Comparison of ENCODE assay signal across 15 cellular contexts in genomic region chr7:25750738-25751529, GRCh38.
DNase-seq lines count a peak whose midpoint lies in the region; ATAC-seq, FAIRE-seq and TF ChIP-seq lines count a peak whose summit lies in the region.
"Had no signal": no experiment of that assay in that cellular context is flagged by ENCODE, and none has a peak within 500 bp of the region (broad histone marks: within the 10 kb centered on the region; RNA-seq: fewer than 3 reads in every experiment).

No MANE protein-coding gene starts in this region.

- TF ChIP-seq CTCF in kidney (IDR thresholded peaks at IDR 0.05; ENCODE audit: borderline replicate concordance, extremely low read depth, insufficient read depth): no peak
- no peak for TF ChIP-seq CTCF in gastrocnemius medialis (IDR thresholded peaks at IDR 0.05 in 4 of 5, conservative IDR thresholded peaks at IDR 0.05 in 1 of 5)

- H3K27ac ChIP-seq in kidney (ENCODE audit: low read depth in 2 of 2, low read length in 2 of 2) (peak overlapping the region; percentile 3 to 23), gastrocnemius medialis (peak overlapping the region; percentile 20 to 94 (median 76))

- no peaks in the 10 kb centered on the region for H3K36me3 ChIP-seq in kidney (ENCODE audit: control insufficient read depth in 1 of 2, insufficient read depth in 2 of 2, low read length in 2 of 2)
- H3K36me3 ChIP-seq in gastrocnemius medialis: no peaks in the 10 kb centered on the region

- H3K9ac ChIP-seq in kidney (ENCODE audit: low read length in 2 of 2): no peak overlapping the region

- no peaks in the 10 kb centered on the region for H3K4me1 Mint-ChIP-seq in stimulated activated effector memory CD8-positive, alpha-beta T cell treated with anti-CD3 and anti-CD28 coated beads, Interleukin-12 subunit alpha, Interleukin-12 subunit beta, amount 100 ng/mL, for 72 hours
- H3K4me1 Mint-ChIP-seq: activated naive CD8-positive, alpha-beta T cell treated with anti-CD3 and anti-CD28 coated beads, Interleukin-2, amount 10 ng/mL, durations not matched to agents 7 days and 5 days had no signal

- no peaks in the 10 kb centered on the region for H3K36me3 Mint-ChIP-seq in stimulated activated effector memory CD8-positive, alpha-beta T cell treated with anti-CD3 and anti-CD28 coated beads, Interleukin-12 subunit alpha, Interleukin-12 subunit beta, amount 100 ng/mL, for 72 hours
- H3K36me3 Mint-ChIP-seq: activated naive CD8-positive, alpha-beta T cell treated with anti-CD3 and anti-CD28 coated beads, Interleukin-2, amount 10 ng/mL, durations not matched to agents 7 days and 5 days; natural killer cell treated with Interleukin-12 subunit alpha and Interleukin-12 subunit beta and Interleukin-15 and Interleukin-18, amount 100 ng/mL, for 72 hours had no signal

- H3K4me3 ChIP-seq in kidney (ENCODE audit: low read length in 2 of 2) (no peak overlapping the region), gastrocnemius medialis (peak overlapping the region in 1 of 4 donors; percentile 11)

- no peaks in the 10 kb centered on the region for H3K27me3 ChIP-seq in gastrocnemius medialis

- H3K4me3 Mint-ChIP-seq in stimulated activated effector memory CD8-positive, alpha-beta T cell treated with anti-CD3 and anti-CD28 coated beads, Interleukin-12 subunit alpha, Interleukin-12 subunit beta, amount 100 ng/mL, for 72 hours: no peak overlapping the region
- H3K4me3 Mint-ChIP-seq: activated naive CD8-positive, alpha-beta T cell treated with anti-CD3 and anti-CD28 coated beads, Interleukin-2, amount 10 ng/mL, durations not matched to agents 7 days and 5 days; natural killer cell treated with Interleukin-12 subunit alpha and Interleukin-12 subunit beta and Interleukin-15 and Interleukin-18, amount 100 ng/mL, for 72 hours had no signal

- intact Hi-C loops in kidney (cut with DNase I): no loop called here
- intact Hi-C loops in gastrocnemius medialis (cut with DNase I; ENCODE audit: low total_unique reads): loop anchor here (5.0 kb wide), 2 partner anchors 79 to 91 kb away; no protein-coding TSS in a partner anchor
- intact Hi-C loops in left colon (cut with DNase I, micrococcal nuclease): no loop called here

- H3K4me1 ChIP-seq in kidney (ENCODE audit: control insufficient read depth in 1 of 2, insufficient read depth in 1 of 2, low read depth in 1 of 2, low read length in 2 of 2) (no peaks in the 10 kb centered on the region), gastrocnemius medialis (peaks cover 34 to 39% of the 10 kb centered on the region in 2 donors)

- H3K9me3 ChIP-seq in kidney (ENCODE audit: control insufficient read depth in 1 of 2, low read length in 2 of 2) (no peaks in the 10 kb centered on the region), gastrocnemius medialis (no peaks in the 10 kb centered on the region)

- in situ Hi-C loops in gastrocnemius medialis (cut with MboI; ENCODE audit: low sequenced_read_pairs in 4 of 4): loop anchor here in 2 of 4 donors (10.0 to 25.0 kb wide), 2 partner anchors 94 to 1436 kb away; partner anchors contain the start of gene HOXA11 (in 1 of the 2)

- no peak for FAIRE-seq in kidney (lab: Jason Lieb, UNC)
- FAIRE-seq: endometrium had no signal

- no peaks in the 10 kb centered on the region for H3K9me3 Mint-ChIP-seq in stimulated activated effector memory CD8-positive, alpha-beta T cell treated with anti-CD3 and anti-CD28 coated beads, Interleukin-12 subunit alpha, Interleukin-12 subunit beta, amount 100 ng/mL, for 72 hours
- H3K9me3 Mint-ChIP-seq: activated naive CD8-positive, alpha-beta T cell treated with anti-CD3 and anti-CD28 coated beads, Interleukin-2, amount 10 ng/mL, durations not matched to agents 7 days and 5 days; natural killer cell treated with Interleukin-12 subunit alpha and Interleukin-12 subunit beta and Interleukin-15 and Interleukin-18, amount 100 ng/mL, for 72 hours had no signal

- DNase-seq in DMS53 treated with DMSO at 0.1 percent for 48 hours (lab: John Stamatoyannopoulos, UW; ENCODE audit: unreplicated experiment): peak; percentile 70
- DNase-seq in astrocyte of the hippocampus (ENCODE audit: low read depth, low spot score): peak; percentile 9
- no peak for DNase-seq in kidney
- DNase-seq in gastrocnemius medialis: no peak
- DNase-seq in stimulated activated effector memory CD8-positive, alpha-beta T cell treated with anti-CD3 and anti-CD28 coated beads, Interleukin-12 subunit alpha, Interleukin-12 subunit beta, amount 100 ng/mL, for 72 hours (ENCODE audit: low spot score in 2 of 2): no peak
- DNase-seq in left colon: no peak
- DNase-seq: activated CD8-positive, alpha-beta memory T cell treated with anti-CD3 and anti-CD28 coated beads for 24 hours; activated naive CD8-positive, alpha-beta T cell treated with anti-CD3 and anti-CD28 coated beads, Interleukin-2, amount 10 ng/mL, durations not matched to agents 7 days and 5 days; AML-193; NK-92 treated with Interleukin-12 subunit alpha and Interleukin-12 subunit beta, amount 100 ng/mL, for 24 hours; stimulated activated naive CD4-positive, alpha-beta T cell had no signal

- TF ChIP-seq POLR2A in gastrocnemius medialis (IDR thresholded peaks at IDR 0.05): no peak

- no peak overlapping the region for H3K27ac Mint-ChIP-seq in stimulated activated effector memory CD8-positive, alpha-beta T cell treated with anti-CD3 and anti-CD28 coated beads, Interleukin-12 subunit alpha, Interleukin-12 subunit beta, amount 100 ng/mL, for 72 hours
- H3K27ac Mint-ChIP-seq: activated naive CD8-positive, alpha-beta T cell treated with anti-CD3 and anti-CD28 coated beads, Interleukin-2, amount 10 ng/mL, durations not matched to agents 7 days and 5 days; natural killer cell treated with Interleukin-12 subunit alpha and Interleukin-12 subunit beta and Interleukin-15 and Interleukin-18, amount 100 ng/mL, for 72 hours had no signal

- no peak for ATAC-seq in gastrocnemius medialis
- ATAC-seq in GM21717 (IDR thresholded peaks at IDR 0.05; ENCODE audit: unreplicated experiment): no peak
- ATAC-seq in stimulated activated effector memory CD8-positive, alpha-beta T cell treated with anti-CD3 and anti-CD28 coated beads, Interleukin-12 subunit alpha, Interleukin-12 subunit beta, amount 100 ng/mL, for 72 hours: no peak
- no peak for ATAC-seq in GM21515 (IDR thresholded peaks at IDR 0.05; ENCODE audit: unreplicated experiment)
- ATAC-seq in left colon: no peak
- ATAC-seq: natural killer cell treated with Interleukin-12 subunit alpha and Interleukin-12 subunit beta and Interleukin-15 and Interleukin-18, amount 100 ng/mL, for 72 hours had no signal

Comparison
In these comparisons a context has a peak if more than half of its experiments do, and no peak if none do; other contexts are left out.
1. DNase-seq: peak in DMS53 treated with DMSO at 0.1 percent for 48 hours (single experiment) and astrocyte of the hippocampus (single experiment); none in kidney (single experiment), gastrocnemius medialis (0 of 2), stimulated activated effector memory CD8-positive, alpha-beta T cell treated with anti-CD3 and anti-CD28 coated beads, Interleukin-12 subunit alpha, Interleukin-12 subunit beta, amount 100 ng/mL, for 72 hours (0 of 2) and left colon (0 of 2).